ENCODE assay signal across 9 cellular contexts in the genomic region with DNA sequence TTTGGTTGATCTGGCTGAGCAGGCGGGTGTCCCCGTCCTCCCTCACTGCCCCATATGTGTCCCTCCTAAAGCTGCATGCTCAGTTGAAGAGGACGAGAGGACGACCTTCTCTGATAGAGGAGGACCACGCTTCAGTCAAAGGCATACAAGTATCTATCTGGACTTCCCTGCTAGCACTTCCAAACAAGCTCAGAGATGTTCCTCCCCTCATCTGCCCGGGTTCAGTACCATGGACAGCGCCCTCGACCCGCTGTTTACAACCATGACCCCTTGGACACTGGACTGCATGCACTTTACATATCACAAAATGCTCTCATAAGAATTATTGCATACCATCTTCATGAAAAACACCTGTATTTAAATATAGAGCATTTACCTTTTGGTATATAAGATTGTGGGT. TPM values are rescaled to one million over a fixed set of nuclear protein-coding genes. Genes with fewer than 3 reads are reported as not detected.
DNase-seq lines count a peak whose midpoint lies in the region; ATAC-seq, FAIRE-seq and TF ChIP-seq lines count a peak whose summit lies in the region.
"Had no signal": no experiment of that assay in that cellular context is flagged by ENCODE, and none has a peak within 500 bp of the region (broad histone marks: within the 10 kb centered on the region; RNA-seq: fewer than 3 reads in every experiment).

No MANE protein-coding gene starts in this region.

- no peak overlapping the region for H3K27ac ChIP-seq in K562 (ENCODE audit: extremely low read depth, low read depth, low read length)
- H3K27ac ChIP-seq: KMS-11 had no signal

- H3K4me3 ChIP-seq in K562, result no peak overlapping the region

- no peaks in the 10 kb centered on the region for H3K4me1 ChIP-seq in K562 (replicated peaks in 1 of 2; ENCODE audit: control insufficient read depth in 2 of 2, insufficient read depth in 2 of 2, low read length in 2 of 2)

- TF ChIP-seq RAD21 in K562 (CRISPR knock-in tag; conservative IDR thresholded peaks at IDR 0.05 in 1 of 2, IDR thresholded peaks at IDR 0.05 in 1 of 2), result no peak

- in situ Hi-C loops in K562 (cut with MboI), result loop anchor here (5.0 kb wide), 1 partner anchor 166 kb away; no protein-coding TSS in a partner anchor

- H3K79me2 ChIP-seq in K562 (ENCODE audit: control insufficient read depth, insufficient read depth, low read length), result no peaks in the 10 kb centered on the region

- no peak for TF ChIP-seq POLR2A in K562 (conservative IDR thresholded peaks at IDR 0.05)
- TF ChIP-seq POLR2A in GM12892 (IDR thresholded peaks at IDR 0.05; ENCODE audit: low read depth, low read length), result no peak

- no peak for TF ChIP-seq CTCF in K562 (IDR thresholded peaks at IDR 0.05 in 2 of 3, conservative IDR thresholded peaks at IDR 0.05 in 1 of 3; ENCODE audit: insufficient read depth in 2 of 3, low read depth in 1 of 3, low read length in 3 of 3)

- H2AFZ ChIP-seq in K562 (ENCODE audit: low read depth, low read length), result no peak overlapping the region

- CTCF ChIA-PET in K562 (lab: Yijun Ruan, JAX; ENCODE audit: low intra/inter-chr PET ratio), result interaction anchor here (0.6 to 3.6 kb wide), 5 partner anchors 92 to 231 kb away, joined by 3 to 44 read pairs (median 13); partner anchors contain the start of genes ACHE and EPHB4

- H3K9ac ChIP-seq in K562 (ENCODE audit: insufficient read depth in 1 of 2, low read depth in 2 of 2, low read length in 2 of 2), result no peak overlapping the region
- H3K9ac ChIP-seq: KMS-11 had no signal

- H3K9me1 ChIP-seq in K562 (ENCODE audit: control insufficient read depth, insufficient read depth, low read length), result no peaks in the 10 kb centered on the region

- TF ChIP-seq EP300 in K562 (IDR thresholded peaks at IDR 0.05; ENCODE audit: low read length), result no peak

- DNase-seq in HCEC 1CT (peak; percentile 28), T1000 (lab: John Stamatoyannopoulos, UW) (peak; percentile 17), K562 (ENCODE audit: extremely low read depth in 1 of 4, low spot score in 3 of 4) (peak; percentile 80 to 86 (median 84)), kidney tubule cell (ENCODE audit: low spot score) (peak; percentile 45), DMS153 (lab: John Stamatoyannopoulos, UW) (no peak), GM12892 (ENCODE audit: insufficient read length) (no peak)
- DNase-seq in stimulated activated CD4-positive, alpha-beta T cell treated with anti-CD3 and anti-CD28 coated beads, TNF-alpha, amount 100 ng/mL, for 1 hour (ENCODE audit: low read depth in 3 of 3, low spot score in 1 of 3), result peak in 2 of 3 donors; percentile 3 to 37

- no peak overlapping the region for H3K4me2 ChIP-seq in K562 (ENCODE audit: insufficient read depth, low read length)
- H3K4me2 ChIP-seq: KMS-11 had no signal

- WGBS in K562 (ENCODE audit: insufficient coverage, low coverage, missing lambda C conversion rate), result 6% methylated on average over 9 of the region's 9 CpGs

- BruUV-seq in K562 (replicated peaks; lab: Mats Ljungman, UMichigan), result no TSS peak

- H3K36me3 ChIP-seq in K562 (ENCODE audit: control insufficient read depth, insufficient read depth, low read length), result no peaks in the 10 kb centered on the region

- ATAC-seq in K562 (peak; percentile 92), GM19395 (IDR thresholded peaks at IDR 0.05; ENCODE audit: unreplicated experiment) (no peak)

- FAIRE-seq in K562 (lab: Jason Lieb, UNC), result peak; percentile 84
- FAIRE-seq in GM12892 (lab: Jason Lieb, UNC), result no peak

- intact Hi-C loops in K562 (cut with micrococcal nuclease), result no loop called here

- POLR2A ChIA-PET in K562 (lab: Yijun Ruan, JAX), result interaction anchor here (0.5 to 1.8 kb wide), 6 partner anchors 10 to 362 kb away, joined by 3 to 4 read pairs (median 4); partner anchors contain the start of genes SRRT and UFSP1

- H4K20me1 ChIP-seq in K562 (replicated peaks; ENCODE audit: control insufficient read depth, insufficient read depth, low read length), result peaks cover 4% of the 10 kb centered on the region; the same call in 1 of the 2 replicates

- no peaks in the 10 kb centered on the region for H3K9me3 ChIP-seq in K562 (replicated peaks; ENCODE audit: control insufficient read depth, insufficient read depth, low read depth, low read length)

- H3K27me3 ChIP-seq in K562 (ENCODE audit: control insufficient read depth in 2 of 2, insufficient read depth in 2 of 2, low read length in 2 of 2), result peaks cover 5 to 30% of the 10 kb centered on the region in 2 experiments; a peak in 3 of 5 replicates

TF ChIP-seq in K562, 482 proteins besides CTCF, POLR2A, EP300 and RAD21 (continues in another document):
- TF ChIP-seq, protein P1, sequence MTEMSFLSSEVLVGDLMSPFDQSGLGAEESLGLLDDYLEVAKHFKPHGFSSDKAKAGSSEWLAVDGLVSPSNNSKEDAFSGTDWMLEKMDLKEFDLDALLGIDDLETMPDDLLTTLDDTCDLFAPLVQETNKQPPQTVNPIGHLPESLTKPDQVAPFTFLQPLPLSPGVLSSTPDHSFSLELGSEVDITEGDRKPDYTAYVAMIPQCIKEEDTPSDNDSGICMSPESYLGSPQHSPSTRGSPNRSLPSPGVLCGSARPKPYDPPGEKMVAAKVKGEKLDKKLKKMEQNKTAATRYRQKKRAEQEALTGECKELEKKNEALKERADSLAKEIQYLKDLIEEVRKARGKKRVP (CRISPR knock-in tag; IDR thresholded peaks at IDR 0.05), result no peak
- no peak for TF ChIP-seq CREB1 (IDR thresholded peaks at IDR 0.05)
- TF ChIP-seq CREB1 (CRISPR knock-in tag; IDR thresholded peaks at IDR 0.05), result 0 out of 2 replicates have a peak, but pooled peaks have one; percentile 20
- TF ChIP-seq C11orf30 (IDR thresholded peaks at IDR 0.05; ENCODE audit: low read depth), result no peak
- TF ChIP-seq SMAD3 (CRISPR knock-in tag; conservative IDR thresholded peaks at IDR 0.05), result 0 out of 2 replicates have a peak, but pooled peaks have one; percentile 34
- TF ChIP-seq SNIP1 (IDR thresholded peaks at IDR 0.05; ENCODE audit: low read depth), result no peak
- no peak for TF ChIP-seq KAT7 (CRISPR knock-in tag; IDR thresholded peaks at IDR 0.05; ENCODE audit: borderline replicate concordance)
- TF ChIP-seq TAF15 (IDR thresholded peaks at IDR 0.05; ENCODE audit: low read depth, low read length), result no peak
- TF ChIP-seq, protein P2, sequence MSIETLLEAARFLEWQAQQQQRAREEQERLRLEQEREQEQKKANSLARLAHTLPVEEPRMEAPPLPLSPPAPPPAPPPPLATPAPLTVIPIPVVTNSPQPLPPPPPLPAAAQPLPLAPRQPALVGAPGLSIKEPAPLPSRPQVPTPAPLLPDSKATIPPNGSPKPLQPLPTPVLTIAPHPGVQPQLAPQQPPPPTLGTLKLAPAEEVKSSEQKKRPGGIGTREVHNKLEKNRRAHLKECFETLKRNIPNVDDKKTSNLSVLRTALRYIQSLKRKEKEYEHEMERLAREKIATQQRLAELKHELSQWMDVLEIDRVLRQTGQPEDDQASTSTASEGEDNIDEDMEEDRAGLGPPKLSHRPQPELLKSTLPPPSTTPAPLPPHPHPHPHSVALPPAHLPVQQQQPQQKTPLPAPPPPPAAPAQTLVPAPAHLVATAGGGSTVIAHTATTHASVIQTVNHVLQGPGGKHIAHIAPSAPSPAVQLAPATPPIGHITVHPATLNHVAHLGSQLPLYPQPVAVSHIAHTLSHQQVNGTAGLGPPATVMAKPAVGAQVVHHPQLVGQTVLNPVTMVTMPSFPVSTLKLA (conservative IDR thresholded peaks at IDR 0.05), result peak; percentile 54 to 70
- no peak for TF ChIP-seq ASH1L (IDR thresholded peaks at IDR 0.05; ENCODE audit: borderline replicate concordance, low read depth, partially characterized antibody)

RNA-seq across cellular contexts. Expression of gene TRIM56, which starts 26.9 kb away (rescaled TPM):
- total RNA-seq in K562 (2011; cell fraction: chromatin; rRNA removed; ENCODE audit: low replicate concordance), result 30.8 and 42.4 TPM in 2 replicates
- 23.3 and 25.4 TPM in 2 replicates for total RNA-seq in K562 (2011; cell fraction: nucleolus; rRNA removed)
- total RNA-seq in K562 (2011; cell fraction: nucleoplasm; rRNA removed), result 26.5 and 28.8 TPM in 2 replicates
- total RNA-seq in K562 (2014; rRNA removed) (13.3 and 13.8 TPM in 2 replicates), K562 (2014; rRNA removed; fragmentation: Illumina TruSeq; extraction: Trizol) (8.2 and 11.6 TPM in 2 replicates), K562 (2015; rRNA removed; fragmentation: Illumina TruSeq; extraction: Trizol) (10.4 and 12.1 TPM in 2 replicates), K562 (2021) (26.6 and 29.7 TPM in 2 replicates)
- polyA plus RNA-seq in K562 (2011; rRNA removed) (4.5 and 6.4 TPM in 2 replicates), K562 (2014; fragmentation: Illumina TruSeq; extraction: Trizol) (13.3 and 15.1 TPM in 2 replicates), K562 (2014; fragmentation: Nextera tagmentation; extraction: Ambion mirVana) (1 to 10 TPM; 2.0 to 2.7 TPM), K562 (2014; rRNA removed) (10.3 and 12.5 TPM in 2 replicates)
- 2.3 and 6.2 TPM in 2 replicates for polyA plus RNA-seq in K562 (2011; cell fraction: cytosol; rRNA removed)
- 5.8 and 11.0 TPM in 2 replicates for polyA plus RNA-seq in K562 (2011; cell fraction: nucleus; rRNA removed)
- 23.0 and 23.6 TPM in 2 replicates for polyA plus RNA-seq in K562 (2012)
- polyA minus RNA-seq in K562 (2011; rRNA and poly(A)+ RNA removed), result 9.8 and 19.8 TPM in 2 replicates
- 5.8 and 8.5 TPM in 2 replicates for polyA minus RNA-seq in K562 (2011; cell fraction: cytosol; rRNA and poly(A)+ RNA removed)
- 7.5 and 7.7 TPM in 2 replicates for polyA minus RNA-seq in K562 (2011; cell fraction: nucleus; rRNA and poly(A)+ RNA removed)
- 17.0 TPM for polyA plus RNA-seq in GM12892 (2012; ENCODE audit: missing spikeins)

RNA-seq across cellular contexts. Expression of gene MUC17, which starts 38.5 kb away (rescaled TPM):
- not detected in 2 replicates for total RNA-seq in K562 (2011; cell fraction: chromatin; rRNA removed; ENCODE audit: low replicate concordance)
- not detected in 2 replicates for total RNA-seq in K562 (2011; cell fraction: nucleolus; rRNA removed)
- under 0.01 TPM in 1 of 2 replicates, not detected in the other for total RNA-seq in K562 (2011; cell fraction: nucleoplasm; rRNA removed)
- total RNA-seq in K562 (2014; rRNA removed), result not detected in 2 replicates
- not detected in 2 replicates for total RNA-seq in K562 (2014; rRNA removed; fragmentation: Illumina TruSeq; extraction: Trizol)
- total RNA-seq in K562 (2015; rRNA removed; fragmentation: Illumina TruSeq; extraction: Trizol), result not detected in 2 replicates
- not detected in 2 replicates for total RNA-seq in K562 (2021)
- not detected in 2 replicates for polyA plus RNA-seq in K562 (2011; rRNA removed)
- polyA plus RNA-seq in K562 (2011; cell fraction: cytosol; rRNA removed), result under 0.01 TPM in 2 replicates
- polyA plus RNA-seq in K562 (2011; cell fraction: nucleus; rRNA removed), result 0.01 TPM in 1 of 2 replicates, not detected in the other
- polyA plus RNA-seq in K562 (2012), result not detected in 2 replicates
- polyA plus RNA-seq in K562 (2014; fragmentation: Illumina TruSeq; extraction: Trizol), result not detected in 2 replicates
- not detected for polyA plus RNA-seq in K562 (2014; fragmentation: Nextera tagmentation; extraction: Ambion mirVana)
- not detected in 2 replicates for polyA plus RNA-seq in K562 (2014; rRNA removed)
- polyA minus RNA-seq in K562 (2011; rRNA and poly(A)+ RNA removed), result under 0.01 TPM in 1 of 2 replicates, not detected in the other
- polyA minus RNA-seq in K562 (2011; cell fraction: cytosol; rRNA and poly(A)+ RNA removed), result not detected in 2 replicates
- not detected in 2 replicates for polyA minus RNA-seq in K562 (2011; cell fraction: nucleus; rRNA and poly(A)+ RNA removed)
- polyA plus RNA-seq in GM12892 (2012; ENCODE audit: missing spikeins), result not detected

Comparison
In these comparisons a context has a peak if more than half of its experiments do, and no peak if none do; other contexts are left out.
1. DNase-seq: peak in HCEC 1CT (single experiment), T1000 (single experiment), K562 (4 of 4), kidney tubule cell (single experiment) and stimulated activated CD4-positive, alpha-beta T cell treated with anti-CD3 and anti-CD28 coated beads, TNF-alpha, amount 100 ng/mL, for 1 hour (2 of 3); none in DMS153 (single experiment) and GM12892 (single experiment).